Comparison of ENCODE assay signal across 32 cellular contexts in genomic region chr1:25724986-25725385, GRCh38.
DNase-seq lines count a peak whose midpoint lies in the region; TF ChIP-seq lines count a peak whose summit lies in the region.
"Had no signal": no experiment of that assay in that cellular context is flagged by ENCODE, and none has a peak within 500 bp of the region (broad histone marks: within the 10 kb centered on the region; RNA-seq: fewer than 3 reads in every experiment).

No MANE protein-coding gene starts in this region.

- no peak for TF ChIP-seq EP300 in esophagus muscularis mucosa (IDR thresholded peaks at IDR 0.05)

- peaks cover 39% of the 10 kb centered on the region for H3F3A ChIP-seq in neural progenitor cell (ENCODE audit: low read depth)

- TF ChIP-seq POLR2A in esophagus muscularis mucosa (IDR thresholded peaks at IDR 0.05; ENCODE audit: low read depth) = no peak

- peak overlapping the region; percentile 33 for H3K4me2 ChIP-seq in neural progenitor cell
- H3K4me2 ChIP-seq: smooth muscle cell had no signal

- H3K27ac ChIP-seq in neural progenitor cell (peak overlapping the region; percentile 46), esophagus muscularis mucosa (replicated peaks in 1 of 4) (no peak overlapping the region)
- H3K27ac ChIP-seq: colonic mucosa, epithelial cell of prostate, right atrium auricular region, SJSA1, upper lobe of right lung, VCaP had no signal

- H3K4me1 ChIP-seq in NT2/D1 (ENCODE audit: insufficient read depth, insufficient read length) (peaks cover 32% of the 10 kb centered on the region), neural progenitor cell (peaks cover 53% of the 10 kb centered on the region), esophagus muscularis mucosa (peaks cover 24 to 34% (median 29%) of the 10 kb centered on the region in 4 donors)
- H3K4me1 ChIP-seq: SJSA1 had no signal

- H3K9me3 ChIP-seq in NT2/D1 (ENCODE audit: insufficient read depth, low read length) = no peaks in the 10 kb centered on the region
- H3K9me3 ChIP-seq in neural progenitor cell (ENCODE audit: low read depth) = no peaks in the 10 kb centered on the region
- H3K9me3 ChIP-seq in esophagus muscularis mucosa = no peaks in the 10 kb centered on the region
- H3K9me3 ChIP-seq: colonic mucosa, right atrium auricular region, SJSA1, upper lobe of right lung had no signal

- H3K27me3 Mint-ChIP-seq in neural progenitor cell (ENCODE audit: insufficient read depth, low read depth) = peaks cover 8% of the 10 kb centered on the region

- no peaks in the 10 kb centered on the region for H3K9me3 Mint-ChIP-seq in neural progenitor cell
- H3K9me3 Mint-ChIP-seq: activated naive CD8-positive, alpha-beta T cell treated with anti-CD3 and anti-CD28 coated beads, Interleukin-2, amount 10 ng/mL, durations not matched to agents 7 days and 5 days; activated T-helper 2 cell treated with anti-CD3 and anti-CD28 coated beads, Interferon-gamma antibody, Interleukin-2, Interleukin-4, amounts not matched to agents 10 μg/mL and 5 μg/mL and 100 μg/mL, durations not matched to agents 14 hours and 24 hours and 36 hours; neural crest cell had no signal

- H3K27me3 ChIP-seq in H7 (ENCODE audit: control insufficient read depth, insufficient read depth, low read length) (no peaks in the 10 kb centered on the region; the same call in 1 of the 2 replicates), NT2/D1 (ENCODE audit: insufficient read depth, insufficient read length) (no peaks in the 10 kb centered on the region), neural progenitor cell (no peaks in the 10 kb centered on the region), esophagus muscularis mucosa (no peaks in the 10 kb centered on the region)
- H3K27me3 ChIP-seq: colonic mucosa, right atrium auricular region, upper lobe of right lung had no signal

- H3K79me2 ChIP-seq in neural progenitor cell (ENCODE audit: low read depth) = no peaks in the 10 kb centered on the region

- intact Hi-C loops in esophagus muscularis mucosa (cut with DNase I) = no loop called here

- H3K4me3 Mint-ChIP-seq in neural progenitor cell = peak overlapping the region; percentile 39
- H3K4me3 Mint-ChIP-seq: activated naive CD8-positive, alpha-beta T cell treated with anti-CD3 and anti-CD28 coated beads, Interleukin-2, amount 10 ng/mL, durations not matched to agents 7 days and 5 days; CD14-positive monocyte; neural crest cell had no signal

- 90% methylated on average over 3 of the region's 3 CpGs for WGBS in esophagus muscularis mucosa

- TF ChIP-seq CTCF in neural progenitor cell (IDR thresholded peaks at IDR 0.05) = no peak
- no peak for TF ChIP-seq CTCF in esophagus muscularis mucosa (IDR thresholded peaks at IDR 0.05)

- peak overlapping the region; percentile 61 for H3K27ac Mint-ChIP-seq in neural progenitor cell
- H3K27ac Mint-ChIP-seq: activated naive CD8-positive, alpha-beta T cell treated with anti-CD3 and anti-CD28 coated beads, Interleukin-2, amount 10 ng/mL, durations not matched to agents 7 days and 5 days; activated T-helper 2 cell treated with anti-CD3 and anti-CD28 coated beads, Interferon-gamma antibody, Interleukin-2, Interleukin-4, amounts not matched to agents 10 μg/mL and 5 μg/mL and 100 μg/mL, durations not matched to agents 14 hours and 24 hours and 36 hours; IgD-negative memory B cell had no signal

- H3K9ac ChIP-seq in NT2/D1 (ENCODE audit: insufficient read length, low read depth) = no peak overlapping the region
- H3K9ac ChIP-seq in neural progenitor cell = no peak overlapping the region

- DNase-seq in NCI-H2107 treated with DMSO at 0.1 percent for 48 hours (lab: John Stamatoyannopoulos, UW; ENCODE audit: unreplicated experiment) = peak; percentile 85
- DNase-seq in NCI-H2107 (lab: John Stamatoyannopoulos, UW) = no peak
- DNase-seq in H7 = peak; percentile 47
- DNase-seq in NT2/D1 (ENCODE audit: low read depth, low spot score) = peak; percentile 73
- peak; percentile 83 for DNase-seq in neural progenitor cell (ENCODE audit: low spot score)
- DNase-seq in SIG-M5 treated with dmso at 0.1 percent for 504 hours (lab: John Stamatoyannopoulos, UW; ENCODE audit: unreplicated experiment) = no peak
- DNase-seq in effector CD4-positive, alpha-beta T cell = no peak
- no peak for DNase-seq in esophagus muscularis mucosa (ENCODE audit: extremely low spot score)
- DNase-seq: activated CD4-positive, alpha-beta T cell treated with anti-CD3 and anti-CD28 coated beads for 4 hours; activated naive CD8-positive, alpha-beta T cell treated with anti-CD3 and anti-CD28 coated beads, Interleukin-2, amount 10 ng/mL, durations not matched to agents 7 days and 5 days; activated T-cell treated with anti-CD3 and anti-CD28 coated beads for 4 hours; colonic mucosa; effector CD8-positive, alpha-beta T cell; EL; HCEC 1CT; left colon; NCI-H187 treated with DMSO at 0.1 percent for 48 hours; NCI-H226; NCI-H82; RPMI8226; stimulated activated naive CD4-positive, alpha-beta T cell; T1000; upper lobe of right lung had no signal

- no peaks in the 10 kb centered on the region for H4K20me1 ChIP-seq in neural progenitor cell (ENCODE audit: low read depth)

- H3K36me3 Mint-ChIP-seq in neural progenitor cell = no peaks in the 10 kb centered on the region

- no peak overlapping the region for H3K4me3 ChIP-seq in H7 (ENCODE audit: insufficient read depth, low read depth, low read length)
- no peak overlapping the region for H3K4me3 ChIP-seq in NT2/D1 (ENCODE audit: insufficient read length, low read depth)
- H3K4me3 ChIP-seq in neural progenitor cell = no peak overlapping the region
- no peak overlapping the region for H3K4me3 ChIP-seq in esophagus muscularis mucosa
- H3K4me3 ChIP-seq: colonic mucosa, right atrium auricular region, SJSA1, smooth muscle cell, upper lobe of right lung had no signal

- peaks cover 41% of the 10 kb centered on the region for H3K4me1 Mint-ChIP-seq in neural progenitor cell
- H3K4me1 Mint-ChIP-seq: CD14-positive monocyte, IgD-negative memory B cell had no signal

- H2AFZ ChIP-seq in neural progenitor cell (replicated peaks) = no peak overlapping the region

- H3K36me3 ChIP-seq in H7 (replicated peaks; ENCODE audit: control insufficient read depth, insufficient read depth, low read length) = no peaks in the 10 kb centered on the region
- H3K36me3 ChIP-seq in NT2/D1 (ENCODE audit: insufficient read depth, insufficient read length, low read length) = no peaks in the 10 kb centered on the region
- no peaks in the 10 kb centered on the region for H3K36me3 ChIP-seq in neural progenitor cell
- H3K36me3 ChIP-seq in esophagus muscularis mucosa = no peaks in the 10 kb centered on the region
- H3K36me3 ChIP-seq: colonic mucosa, right atrium auricular region, SJSA1, upper lobe of right lung had no signal

Comparison
In these comparisons a context has a peak if more than half of its experiments do, and no peak if none do; other contexts are left out.
1. DNase-seq: peak in NCI-H2107 treated with DMSO at 0.1 percent for 48 hours (single experiment), H7 (single experiment), NT2/D1 (single experiment) and neural progenitor cell (single experiment); none in NCI-H2107 (single experiment), SIG-M5 treated with dmso at 0.1 percent for 504 hours (single experiment), effector CD4-positive, alpha-beta T cell (single experiment) and esophagus muscularis mucosa (single experiment).